Comparison of ENCODE assay signal across 2 cellular contexts in the genomic region with DNA sequence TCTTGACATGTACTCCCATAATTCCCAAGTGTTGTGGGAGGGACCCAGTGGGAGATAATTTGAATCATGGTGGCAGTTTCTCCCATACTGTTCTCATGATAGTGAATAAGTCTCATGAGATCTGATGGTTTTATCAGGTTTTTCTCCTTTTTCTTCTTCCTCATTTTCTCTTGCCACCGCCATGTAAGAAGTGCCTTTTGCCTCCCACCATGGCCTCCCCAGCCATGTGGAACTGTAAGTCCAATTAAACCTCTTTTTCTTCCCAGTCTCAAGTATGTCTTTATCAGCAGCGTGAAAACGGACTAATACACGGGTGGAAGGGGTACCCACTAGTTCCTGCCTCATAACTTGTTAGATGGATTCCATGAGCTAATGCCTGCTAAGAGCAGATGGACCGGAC. TPM values are rescaled to one million over a fixed set of nuclear protein-coding genes. Genes with fewer than 3 reads are reported as not detected.
"Had no signal": no experiment of that assay in that cellular context is flagged by ENCODE, and none has a peak within 500 bp of the region (broad histone marks: within the 10 kb centered on the region; RNA-seq: fewer than 3 reads in every experiment).

No MANE protein-coding gene starts in this region.

RNA-seq across cellular contexts. Expression of a gene that starts 26.5 kb away (rescaled TPM):
- total RNA-seq: G401, GM12878 had no signal
- polyA plus RNA-seq: GM12878 had no signal

RNA-seq across cellular contexts. Expression of a gene that starts 37.5 kb away (rescaled TPM):
- total RNA-seq: G401 had no signal
